ENCODE assay signal across 20 cellular contexts in genomic region chr1:232328496-232329102, GRCh38.
A peak's percentile ranks its signal among the peaks of the same experiment; 100 is the strongest.
DNase-seq lines count a peak whose midpoint lies in the region; ATAC-seq and TF ChIP-seq lines count a peak whose summit lies in the region.
"Had no signal": no experiment of that assay in that cellular context is flagged by ENCODE, and none has a peak within 500 bp of the region (broad histone marks: within the 10 kb centered on the region; RNA-seq: fewer than 3 reads in every experiment).

No MANE protein-coding gene starts in this region.

- H3K4me2 ChIP-seq in SK-N-SH: no peak overlapping the region
- H3K4me2 ChIP-seq: A549 had no signal

- H3K9ac ChIP-seq in SK-N-SH (no peak overlapping the region), colonic mucosa (ENCODE audit: low read depth in 2 of 2, low read length in 2 of 2) (no peak overlapping the region)
- H3K9ac ChIP-seq: parathyroid adenoma had no signal

- H3K36me3 ChIP-seq in SK-N-SH (replicated peaks in 1 of 2; ENCODE audit: control insufficient read depth in 1 of 2, insufficient read depth in 2 of 2, low read length in 1 of 2): no peaks in the 10 kb centered on the region
- H3K36me3 ChIP-seq in left ventricle myocardium inferior: no peaks in the 10 kb centered on the region
- no peaks in the 10 kb centered on the region for H3K36me3 ChIP-seq in colonic mucosa
- H3K36me3 ChIP-seq: left lung had no signal

- peaks cover under 1% of the 10 kb centered on the region for H3K27me3 Mint-ChIP-seq in stimulated activated memory B cell treated with anti-CD40 and anti-IgM and Interleukin-4, amounts not matched to agents 10 μg/mL and 1 μg/mL and 100 μg/mL, for 72 hours

- H3F3A ChIP-seq in SK-N-SH (replicated peaks; ENCODE audit: insufficient read depth): no peaks in the 10 kb centered on the region

- CTCF ChIA-PET in SK-N-SH (lab: Yijun Ruan, JAX): no interaction called here

- no peak overlapping the region for H3K27ac ChIP-seq in SK-N-SH (ENCODE audit: low read depth in 2 of 2, low read length in 1 of 2)
- H3K27ac ChIP-seq in left ventricle myocardium inferior (replicated peaks): peak overlapping the region; percentile 38
- no peak overlapping the region for H3K27ac ChIP-seq in colonic mucosa
- H3K27ac ChIP-seq: A549, left lung, parathyroid adenoma had no signal

- TF ChIP-seq CTCF in SK-N-SH (IDR thresholded peaks at IDR 0.05) (no peak), left ventricle myocardium inferior (IDR thresholded peaks at IDR 0.05; ENCODE audit: borderline replicate concordance) (no peak), colonic mucosa (IDR thresholded peaks at IDR 0.05) (no peak)

- H3K9me3 ChIP-seq in SK-N-SH: no peaks in the 10 kb centered on the region
- H3K9me3 ChIP-seq in left ventricle myocardium inferior (replicated peaks): no peaks in the 10 kb centered on the region
- H3K9me3 ChIP-seq in colonic mucosa: no peaks in the 10 kb centered on the region
- H3K9me3 ChIP-seq: A549, left lung had no signal

- H3K4me1 Mint-ChIP-seq in stimulated activated memory B cell treated with anti-CD40 and anti-IgM and Interleukin-4, amounts not matched to agents 10 μg/mL and 1 μg/mL and 100 μg/mL, for 72 hours: no peaks in the 10 kb centered on the region
- H3K4me1 Mint-ChIP-seq: naive B cell had no signal

- no peaks in the 10 kb centered on the region for H3K79me2 ChIP-seq in SK-N-SH (ENCODE audit: insufficient read depth)
- H3K79me2 ChIP-seq: parathyroid adenoma had no signal

- no peak for TF ChIP-seq RAD21 in SK-N-SH (IDR thresholded peaks at IDR 0.05; ENCODE audit: low read length)

- POLR2A ChIA-PET in SK-N-SH (lab: Yijun Ruan, JAX): no interaction called here

- WGBS in SK-N-SH (ENCODE audit: low lambda C conversion rate): 43% methylated on average over 4 of the region's 4 CpGs

- H3K4me3 Mint-ChIP-seq in stimulated activated memory B cell treated with anti-CD40 and anti-IgM and Interleukin-4, amounts not matched to agents 10 μg/mL and 1 μg/mL and 100 μg/mL, for 72 hours: no peak overlapping the region
- H3K4me3 Mint-ChIP-seq: activated T-cell treated with anti-CD3 and anti-CD28 coated beads, Interleukin-2, amount 50 U/mL, for 24 hours; HFFc6; naive B cell; type B pancreatic cell had no signal

- H3K36me3 Mint-ChIP-seq in stimulated activated memory B cell treated with anti-CD40 and anti-IgM and Interleukin-4, amounts not matched to agents 10 μg/mL and 1 μg/mL and 100 μg/mL, for 72 hours: no peaks in the 10 kb centered on the region
- H3K36me3 Mint-ChIP-seq: activated naive CD4-positive, alpha-beta T cell treated with anti-CD3 and anti-CD28 coated beads, Interleukin-2, amount 50 U/mL, for 72 hours; naive B cell had no signal

- intact Hi-C loops in left ventricle myocardium inferior (cut with micrococcal nuclease) (no loop called here), colonic mucosa (cut with DNase I) (no loop called here)

- H2AFZ ChIP-seq in SK-N-SH (ENCODE audit: low read depth): no peak overlapping the region
- H2AFZ ChIP-seq: parathyroid adenoma had no signal

- H3K27me3 ChIP-seq in SK-N-SH (ENCODE audit: insufficient read depth): no peaks in the 10 kb centered on the region
- H3K27me3 ChIP-seq in left ventricle myocardium inferior (ENCODE audit: low read depth): no peaks in the 10 kb centered on the region
- no peaks in the 10 kb centered on the region for H3K27me3 ChIP-seq in colonic mucosa
- H3K27me3 ChIP-seq: left lung had no signal

- H3K4me3 ChIP-seq in SK-N-SH (ENCODE audit: low read depth in 2 of 2, low read length in 1 of 2) (no peak overlapping the region), left ventricle myocardium inferior (no peak overlapping the region), colonic mucosa (no peak overlapping the region)
- H3K4me3 ChIP-seq: A549, left lung had no signal

- DNase-seq in SK-N-SH (no peak), amniotic epithelial cell (ENCODE audit: low read depth) (peak; percentile 69), left ventricle myocardium inferior (no peak), colonic mucosa (no peak)
- DNase-seq: activated CD4-positive, alpha-beta T cell treated with anti-CD3 and anti-CD28 coated beads, Interleukin-2, amount 50 U/mL, for 48 hours; activated T-cell treated with anti-CD3 and anti-CD28 coated beads, Interleukin-2, amount 50 U/mL, for 24 hours; effector CD8-positive, alpha-beta T cell; HFFc6; left lung; naive B cell; stimulated activated CD4-positive, alpha-beta T cell treated with anti-CD3 and anti-CD28 coated beads, Interleukin-12 subunit alpha, Interleukin-12 subunit beta, amount 100 ng/mL, for 4 hours; stimulated activated naive CD8-positive, alpha-beta T cell treated with anti-CD3 and anti-CD28 coated beads, Interleukin-15, Interleukin-2, amounts not matched to agents 100 U/mL and 50 U/mL, for 24 hours had no signal

- H3K9me2 ChIP-seq in SK-N-SH: no peaks in the 10 kb centered on the region

- TF ChIP-seq EP300 in SK-N-SH (IDR thresholded peaks at IDR 0.05; ENCODE audit: borderline replicate concordance in 1 of 2, low read depth in 1 of 2, low read length in 1 of 2): no peak

- H3K27ac Mint-ChIP-seq in stimulated activated memory B cell treated with anti-CD40 and anti-IgM and Interleukin-4, amounts not matched to agents 10 μg/mL and 1 μg/mL and 100 μg/mL, for 72 hours: no peak overlapping the region
- H3K27ac Mint-ChIP-seq: activated naive CD4-positive, alpha-beta T cell treated with anti-CD3 and anti-CD28 coated beads, Interleukin-2, amount 50 U/mL, for 72 hours; activated T-cell treated with anti-CD3 and anti-CD28 coated beads, Interleukin-2, amount 50 U/mL, for 24 hours; HFFc6; naive B cell; type B pancreatic cell had no signal

- ATAC-seq in SK-N-SH treated with all-trans-retinoic acid at 6 μM for 48 hours: peak; percentile 36; the same call in 1 of the 3 replicates
- peak; percentile 5 for ATAC-seq in stimulated activated memory B cell treated with anti-CD40 and anti-IgM and Interleukin-4, amounts not matched to agents 10 μg/mL and 1 μg/mL and 100 μg/mL, for 72 hours
- no peak for ATAC-seq in HG03439 (IDR thresholded peaks at IDR 0.05; ENCODE audit: unreplicated experiment)
- no peak for ATAC-seq in HG03280 (IDR thresholded peaks at IDR 0.05; ENCODE audit: unreplicated experiment)
- ATAC-seq: A549; activated naive CD4-positive, alpha-beta T cell treated with anti-CD3 and anti-CD28 coated beads, Interleukin-2, amount 50 U/mL, for 72 hours; left lung; stimulated activated naive CD8-positive, alpha-beta T cell treated with anti-CD3 and anti-CD28 coated beads, Interleukin-15, Interleukin-2, amounts not matched to agents 100 U/mL and 50 U/mL, for 24 hours had no signal

- no peaks in the 10 kb centered on the region for H4K20me1 ChIP-seq in SK-N-SH (ENCODE audit: insufficient read depth)

- no peaks in the 10 kb centered on the region for H3K9me3 Mint-ChIP-seq in stimulated activated memory B cell treated with anti-CD40 and anti-IgM and Interleukin-4, amounts not matched to agents 10 μg/mL and 1 μg/mL and 100 μg/mL, for 72 hours
- H3K9me3 Mint-ChIP-seq: activated naive CD4-positive, alpha-beta T cell treated with anti-CD3 and anti-CD28 coated beads, Interleukin-2, amount 50 U/mL, for 72 hours; activated T-cell treated with anti-CD3 and anti-CD28 coated beads, Interleukin-2, amount 50 U/mL, for 24 hours; type B pancreatic cell had no signal

- no peaks in the 10 kb centered on the region; a peak in 1 of 4 replicates for H3K4me1 ChIP-seq in SK-N-SH (ENCODE audit: control insufficient read depth in 1 of 2, insufficient read depth in 2 of 2, low read depth in 1 of 2, low read length in 1 of 2)
- peaks cover 33% of the 10 kb centered on the region for H3K4me1 ChIP-seq in left ventricle myocardium inferior
- no peaks in the 10 kb centered on the region for H3K4me1 ChIP-seq in colonic mucosa
- H3K4me1 ChIP-seq: A549, left lung, parathyroid adenoma had no signal

TF ChIP-seq in SK-N-SH treated with all-trans-retinoic acid at 6 μM for 48 hours, 23 proteins besides CTCF, POLR2A, EP300 and RAD21:
- TF ChIP-seq ISL1 (CRISPR knock-in tag; IDR thresholded peaks at IDR 0.05): peak; percentile 25; the same call in 1 of the 2 replicates
- TF ChIP-seq ZFP3 (CRISPR knock-in tag; IDR thresholded peaks at IDR 0.05): no peak
- no peak for TF ChIP-seq ARNTL (CRISPR knock-in tag; IDR thresholded peaks at IDR 0.05; ENCODE audit: borderline replicate concordance, low read depth)
- TF ChIP-seq TCF4 (CRISPR knock-in tag; IDR thresholded peaks at IDR 0.05; ENCODE audit: borderline replicate concordance): no peak
- TF ChIP-seq RARB (CRISPR knock-in tag; IDR thresholded peaks at IDR 0.05): no peak

TF ChIP-seq in SK-N-SH, 30 proteins besides CTCF, POLR2A, EP300 and RAD21:
- no peak for TF ChIP-seq TEAD4 (IDR thresholded peaks at IDR 0.05; ENCODE audit: borderline replicate concordance, insufficient read depth)

Comparison
In these comparisons a context has a peak if more than half of its experiments do, and no peak if none do; other contexts are left out.
1. ATAC-seq: peak in SK-N-SH treated with all-trans-retinoic acid at 6 μM for 48 hours (single experiment) and stimulated activated memory B cell treated with anti-CD40 and anti-IgM and Interleukin-4, amounts not matched to agents 10 μg/mL and 1 μg/mL and 100 μg/mL, for 72 hours (single experiment); none in HG03439 (single experiment) and HG03280 (single experiment).